ENCODE assay signal across 1 cellular context in genomic region chr7:6128205-6128604, GRCh38.
TF ChIP-seq lines count a peak whose summit lies in the region.

No MANE protein-coding gene starts in this region.

TF ChIP-seq in HepG2, 621 proteins besides CTCF, POLR2A, EP300 and RAD21 (continued from another document):
- TF ChIP-seq, protein P1, sequence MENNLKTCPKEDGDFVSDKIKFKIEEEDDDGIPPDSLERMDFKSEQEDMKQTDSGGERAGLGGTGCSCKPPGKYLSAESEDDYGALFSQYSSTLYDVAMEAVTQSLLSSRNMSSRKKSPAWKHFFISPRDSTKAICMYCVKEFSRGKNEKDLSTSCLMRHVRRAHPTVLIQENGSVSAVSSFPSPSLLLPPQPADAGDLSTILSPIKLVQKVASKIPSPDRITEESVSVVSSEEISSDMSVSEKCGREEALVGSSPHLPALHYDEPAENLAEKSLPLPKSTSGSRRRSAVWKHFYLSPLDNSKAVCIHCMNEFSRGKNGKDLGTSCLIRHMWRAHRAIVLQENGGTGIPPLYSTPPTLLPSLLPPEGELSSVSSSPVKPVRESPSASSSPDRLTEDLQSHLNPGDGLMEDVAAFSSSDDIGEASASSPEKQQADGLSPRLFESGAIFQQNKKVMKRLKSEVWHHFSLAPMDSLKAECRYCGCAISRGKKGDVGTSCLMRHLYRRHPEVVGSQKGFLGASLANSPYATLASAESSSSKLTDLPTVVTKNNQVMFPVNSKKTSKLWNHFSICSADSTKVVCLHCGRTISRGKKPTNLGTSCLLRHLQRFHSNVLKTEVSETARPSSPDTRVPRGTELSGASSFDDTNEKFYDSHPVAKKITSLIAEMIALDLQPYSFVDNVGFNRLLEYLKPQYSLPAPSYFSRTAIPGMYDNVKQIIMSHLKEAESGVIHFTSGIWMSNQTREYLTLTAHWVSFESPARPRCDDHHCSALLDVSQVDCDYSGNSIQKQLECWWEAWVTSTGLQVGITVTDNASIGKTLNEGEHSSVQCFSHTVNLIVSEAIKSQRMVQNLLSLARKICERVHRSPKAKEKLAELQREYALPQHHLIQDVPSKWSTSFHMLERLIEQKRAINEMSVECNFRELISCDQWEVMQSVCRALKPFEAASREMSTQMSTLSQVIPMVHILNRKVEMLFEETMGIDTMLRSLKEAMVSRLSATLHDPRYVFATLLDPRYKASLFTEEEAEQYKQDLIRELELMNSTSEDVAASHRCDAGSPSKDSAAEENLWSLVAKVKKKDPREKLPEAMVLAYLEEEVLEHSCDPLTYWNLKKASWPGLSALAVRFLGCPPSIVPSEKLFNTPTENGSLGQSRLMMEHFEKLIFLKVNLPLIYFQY (CRISPR knock-in tag; IDR thresholded peaks at IDR 0.05; ENCODE audit: borderline replicate concordance) = no peak
- TF ChIP-seq ZNF350 (CRISPR knock-in tag; IDR thresholded peaks at IDR 0.05; ENCODE audit: borderline replicate concordance, low read depth) = no peak
